Comparison of ENCODE assay signal across 10 cellular contexts in the genomic region with DNA sequence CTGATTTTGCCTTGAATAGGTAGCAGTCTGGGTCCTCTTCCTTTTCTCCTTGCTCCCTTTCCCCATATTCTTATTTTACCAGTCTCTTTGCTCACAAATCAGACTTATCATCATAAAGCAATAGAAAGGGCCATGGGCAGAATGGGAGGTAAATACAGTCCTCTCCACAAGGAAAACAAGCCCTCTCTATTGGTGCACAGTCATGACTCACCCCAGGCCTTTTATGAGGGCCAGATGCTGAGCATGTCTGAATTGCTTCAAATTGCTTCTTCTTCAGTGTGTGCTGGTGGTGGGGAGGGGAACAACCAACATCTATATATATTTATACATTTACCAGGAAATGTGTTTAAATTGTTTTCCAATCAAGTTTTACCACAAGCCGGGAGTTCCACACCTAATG.
DNase-seq lines count a peak whose midpoint lies in the region; TF ChIP-seq lines count a peak whose summit lies in the region.
"Had no signal": no experiment of that assay in that cellular context is flagged by ENCODE, and none has a peak within 500 bp of the region (broad histone marks: within the 10 kb centered on the region; RNA-seq: fewer than 3 reads in every experiment).

No MANE protein-coding gene starts in this region.

- H3K27ac ChIP-seq in AG04450 (ENCODE audit: low read depth, low read length), result no peak overlapping the region
- H3K27ac ChIP-seq in spleen, result no peak overlapping the region

- 91 to 100% (median 94%) methylated on average over 1 of the region's 1 CpG for WGBS in spleen, 5 donors

- H3K27me3 ChIP-seq in AG04450 (ENCODE audit: control insufficient read depth, insufficient read depth, low read length) (no peaks in the 10 kb centered on the region), spleen (replicated peaks in 1 of 7) (no peaks in the 10 kb centered on the region)

- no peaks in the 10 kb centered on the region for H3K27me3 Mint-ChIP-seq in chondrocyte (ENCODE audit: low read depth)
- H3K27me3 Mint-ChIP-seq: central memory CD8-positive, alpha-beta T cell had no signal

- peaks cover 0 to 19% (median 6%) of the 10 kb centered on the region in 6 donors for H3K4me1 ChIP-seq in spleen

- no peaks in the 10 kb centered on the region for H3K36me3 ChIP-seq in spleen

- CTCF ChIA-PET in AG04450 (lab: Charles Lee), result no interaction called here

- no peak overlapping the region for H3K4me3 ChIP-seq in AG04450 (ENCODE audit: low read depth, low read length)
- no peak overlapping the region for H3K4me3 ChIP-seq in spleen
- H3K4me3 ChIP-seq: GM23338 had no signal

- no peaks in the 10 kb centered on the region for H3K36me3 Mint-ChIP-seq in chondrocyte (ENCODE audit: low read depth)

- intact Hi-C loops in spleen (cut with DNase I; ENCODE audit: low total_unique reads), result no loop called here

- no peak overlapping the region for H3K27ac Mint-ChIP-seq in chondrocyte (ENCODE audit: unreplicated experiment)
- H3K27ac Mint-ChIP-seq: GM23338 had no signal

- H3K4me1 Mint-ChIP-seq in chondrocyte (ENCODE audit: low read depth), result no peaks in the 10 kb centered on the region
- H3K4me1 Mint-ChIP-seq: GM23338 had no signal

- peak; percentile 20 for DNase-seq in AG04450 (ENCODE audit: low read depth, low spot score)
- peak; percentile 67 for DNase-seq in DMS 273 (lab: John Stamatoyannopoulos, UW; ENCODE audit: unreplicated experiment)
- DNase-seq in NCI-H446 treated with DMSO at 0.1 percent for 48 hours (lab: John Stamatoyannopoulos, UW), result peak; percentile 45
- DNase-seq in dedifferentiated amniotic fluid mesenchymal stem cell (ENCODE audit: extremely low spot score), result peak; percentile 31
- no peak for DNase-seq in chondrocyte (ENCODE audit: low spot score)
- DNase-seq in mucosa of gallbladder (ENCODE audit: low spot score), result no peak
- no peak for DNase-seq in spleen
- no peak for DNase-seq in NCI-H82 (lab: John Stamatoyannopoulos, UW)

- TF ChIP-seq CTCF in AG04450 (IDR thresholded peaks at IDR 0.05; ENCODE audit: low read depth, low read length), result no peak
- no peak for TF ChIP-seq CTCF in chondrocyte (IDR thresholded peaks at IDR 0.05)
- TF ChIP-seq CTCF in spleen (IDR thresholded peaks at IDR 0.05 in 8 of 11, conservative IDR thresholded peaks at IDR 0.05 in 3 of 11), result no peak

- H3K4me3 Mint-ChIP-seq in chondrocyte (ENCODE audit: unreplicated experiment), result no peak overlapping the region
- H3K4me3 Mint-ChIP-seq: GM23338 had no signal

- H3K9me3 ChIP-seq in AG04450 (ENCODE audit: control insufficient read depth, insufficient read depth, low read length) (no peaks in the 10 kb centered on the region), spleen (no peaks in the 10 kb centered on the region)

- peaks cover 3% of the 10 kb centered on the region for H3K9me3 Mint-ChIP-seq in chondrocyte (ENCODE audit: low read depth)
- H3K9me3 Mint-ChIP-seq: central memory CD8-positive, alpha-beta T cell; GM23338 had no signal

- TF ChIP-seq POLR2A in spleen (IDR thresholded peaks at IDR 0.05), result no peak

- POLR2A ChIA-PET in AG04450 (lab: Yijun Ruan, JAX), result no interaction called here

Comparison
In these comparisons a context has a peak if more than half of its experiments do, and no peak if none do; other contexts are left out.
1. DNase-seq: peak in AG04450 (single experiment), DMS 273 (single experiment), NCI-H446 treated with DMSO at 0.1 percent for 48 hours (single experiment) and dedifferentiated amniotic fluid mesenchymal stem cell (single experiment); none in chondrocyte (single experiment), mucosa of gallbladder (single experiment), spleen (single experiment) and NCI-H82 (single experiment).